In genomic region chr2:127512362-127512761, GRCh38 we compare ENCODE assay signal across 1 cellular context.
TF ChIP-seq lines count a peak whose summit lies in the region.

No MANE protein-coding gene starts in this region.

TF ChIP-seq in GM23338, 12 proteins besides CTCF, POLR2A, EP300 and RAD21 (continued from another document):
- TF ChIP-seq ZNF462 (CRISPR knock-in tag; IDR thresholded peaks at IDR 0.05) (no peak), EZH2phosphoT487 (IDR thresholded peaks at IDR 0.05; ENCODE audit: unreplicated experiment) (no peak), NANOG (IDR thresholded peaks at IDR 0.05; ENCODE audit: borderline replicate concordance) (no peak), ETS1 (IDR thresholded peaks at IDR 0.05) (no peak), CREB1 (CRISPR knock-in tag; IDR thresholded peaks at IDR 0.05; ENCODE audit: low read depth) (no peak), ZNF331 (CRISPR knock-in tag; IDR thresholded peaks at IDR 0.05; ENCODE audit: low read depth) (no peak), REST (IDR thresholded peaks at IDR 0.05; ENCODE audit: unreplicated experiment) (no peak), EZH2 (IDR thresholded peaks at IDR 0.05; ENCODE audit: low read depth, unreplicated experiment) (no peak), ZNF114 (CRISPR knock-in tag; IDR thresholded peaks at IDR 0.05) (no peak), JUNB (IDR thresholded peaks at IDR 0.05; ENCODE audit: unreplicated experiment) (no peak)
